In genomic region chr22:23781533-23781932, GRCh38 we compare ENCODE assay signal across 14 cellular contexts. TPM values are rescaled to one million over a fixed set of nuclear protein-coding genes. Genes with fewer than 3 reads are reported as not detected.
DNase-seq lines count a peak whose midpoint lies in the region; ATAC-seq, FAIRE-seq and TF ChIP-seq lines count a peak whose summit lies in the region.
"Had no signal": no experiment of that assay in that cellular context is flagged by ENCODE, and none has a peak within 500 bp of the region (broad histone marks: within the 10 kb centered on the region; RNA-seq: fewer than 3 reads in every experiment).

No MANE protein-coding gene starts in this region.

- H3K9me3 Mint-ChIP-seq in HFFc6 (no peaks in the 10 kb centered on the region), WTC11 (no peaks in the 10 kb centered on the region), nephron progenitor cell (no peaks in the 10 kb centered on the region)

- H3K36me3 Mint-ChIP-seq in HFFc6 (ENCODE audit: low read depth) (no peaks in the 10 kb centered on the region), WTC11 (no peaks in the 10 kb centered on the region), nephron progenitor cell (ENCODE audit: low read depth) (no peaks in the 10 kb centered on the region)

- peak; percentile 79 for DNase-seq in HFFc6
- no peak for DNase-seq in WTC11 (ENCODE audit: low spot score)
- peak; percentile 53 for DNase-seq in foreskin melanocyte
- DNase-seq in urothelium cell line (ENCODE audit: low spot score): peak; percentile 78
- no peak for DNase-seq in NOMO-1 (lab: John Stamatoyannopoulos, UW; ENCODE audit: unreplicated experiment in 2 of 2)
- no peak for DNase-seq in nephron progenitor cell
- no peak for DNase-seq in DMS53 (lab: John Stamatoyannopoulos, UW)
- DNase-seq: activated CD4-positive, alpha-beta T cell treated with anti-CD3 and anti-CD28 coated beads for 36 hours; activated effector memory CD4-positive, alpha-beta T cell treated with anti-CD3 and anti-CD28 coated beads, Interleukin-2, amount 50 U/mL, for 16 hours; uterus had no signal

- POLR2A ChIA-PET in WTC11 (lab: Charles Lee): no interaction called here

- TF ChIP-seq CTCF in HFFc6 (IDR thresholded peaks at IDR 0.05) (no peak), WTC11 (IDR thresholded peaks at IDR 0.05) (no peak), nephron progenitor cell (IDR thresholded peaks at IDR 0.05) (no peak)

- H3K4me3 Mint-ChIP-seq in HFFc6: peak overlapping the region; percentile 49
- no peak overlapping the region for H3K4me3 Mint-ChIP-seq in WTC11
- no peak overlapping the region for H3K4me3 Mint-ChIP-seq in nephron progenitor cell
- H3K4me3 Mint-ChIP-seq: activated CD4-positive, alpha-beta T cell treated with anti-CD3 and anti-CD28 coated beads for 36 hours had no signal

- H3K27me3 Mint-ChIP-seq in HFFc6 (ENCODE audit: insufficient read depth): peaks cover 2% of the 10 kb centered on the region; the same call in 1 of the 2 replicates
- H3K27me3 Mint-ChIP-seq in WTC11 (ENCODE audit: low read depth): no peaks in the 10 kb centered on the region; the same call in 1 of the 2 replicates
- no peaks in the 10 kb centered on the region for H3K27me3 Mint-ChIP-seq in nephron progenitor cell (ENCODE audit: low read depth, poor library complexity)
- H3K27me3 Mint-ChIP-seq: activated CD4-positive, alpha-beta T cell treated with anti-CD3 and anti-CD28 coated beads for 36 hours had no signal

- ATAC-seq in WTC11: no peak
- ATAC-seq: activated CD4-positive, alpha-beta T cell treated with anti-CD3 and anti-CD28 coated beads for 36 hours had no signal

- CTCF ChIA-PET in WTC11 (lab: Charles Lee): interaction anchor here (0.8 to 1.7 kb wide), 3 partner anchors 11 to 113 kb away, joined by 4 to 5 read pairs (median 4); partner anchors contain the start of gene MIF

- H3K4me1 Mint-ChIP-seq in HFFc6 (ENCODE audit: low read depth) (peaks cover 32% of the 10 kb centered on the region), WTC11 (peaks cover 5% of the 10 kb centered on the region; the same call in 1 of the 2 replicates), nephron progenitor cell (peaks cover 20% of the 10 kb centered on the region)

- peak; percentile 90 for FAIRE-seq in urothelium cell line (lab: Jason Lieb, UNC)

- peak overlapping the region; percentile 90 for H3K27ac Mint-ChIP-seq in HFFc6
- peak overlapping the region; percentile 41; the same call in 1 of the 2 replicates for H3K27ac Mint-ChIP-seq in WTC11
- H3K27ac Mint-ChIP-seq in nephron progenitor cell: no peak overlapping the region
- H3K27ac Mint-ChIP-seq: activated CD4-positive, alpha-beta T cell treated with anti-CD3 and anti-CD28 coated beads for 36 hours had no signal

TF ChIP-seq in WTC11, 78 proteins besides CTCF, POLR2A, EP300 and RAD21:
- TF ChIP-seq NFYB (CRISPR knock-in tag; conservative IDR thresholded peaks at IDR 0.05; ENCODE audit: low read depth) (no peak), PRRX2 (CRISPR knock-in tag; IDR thresholded peaks at IDR 0.05) (no peak), PREB (CRISPR knock-in tag; IDR thresholded peaks at IDR 0.05; ENCODE audit: borderline replicate concordance) (no peak), ZNF232 (CRISPR knock-in tag; IDR thresholded peaks at IDR 0.05) (no peak), ERG (CRISPR knock-in tag; IDR thresholded peaks at IDR 0.05) (no peak), CDX4 (CRISPR knock-in tag; IDR thresholded peaks at IDR 0.05; ENCODE audit: borderline replicate concordance) (no peak), NFE2L1 (CRISPR knock-in tag; IDR thresholded peaks at IDR 0.05) (no peak), ZBTB21 (CRISPR knock-in tag; IDR thresholded peaks at IDR 0.05; ENCODE audit: borderline replicate concordance) (no peak)

RNA-seq across cellular contexts. Expression of gene SMARCB1, which starts 5.2 kb away (rescaled TPM):
- total RNA-seq in HFFc6 (2021; fragmentation: NEBNext Ultra II Directional; extraction: Animal tissue kit (Norgen Biotek cat#: 25700)): 100 to 1,000 TPM in 1 of 6 experiments, 10 to 100 TPM in 5; 91.5 to 101 (median 97.3) TPM
- total RNA-seq in WTC11 (2021): 135 to 149 TPM (median 146 TPM) in 3 replicates

RNA-seq across cellular contexts. Expression of gene MMP11, which starts 8.9 kb away (rescaled TPM):
- 1 to 10 TPM; 1.7 to 3.6 (median 2.7) TPM for total RNA-seq in HFFc6 (2021; fragmentation: NEBNext Ultra II Directional; extraction: Animal tissue kit (Norgen Biotek cat#: 25700))
- total RNA-seq in WTC11 (2021): 14.5 to 16.5 TPM (median 16.2 TPM) in 3 replicates

RNA-seq across cellular contexts. Expression of gene CHCHD10, which starts 13.8 kb away (rescaled TPM):
- total RNA-seq in HFFc6 (2021; fragmentation: NEBNext Ultra II Directional; extraction: Animal tissue kit (Norgen Biotek cat#: 25700)): 100 to 1,000 TPM in 4 of 6 experiments, 10 to 100 TPM in 2; 89.3 to 117 (median 106) TPM
- 170 to 198 TPM (median 171 TPM) in 3 replicates for total RNA-seq in WTC11 (2021)

RNA-seq across cellular contexts. Expression of gene C22orf15, which starts 18.7 kb away (rescaled TPM):
- total RNA-seq in HFFc6 (2021; fragmentation: NEBNext Ultra II Directional; extraction: Animal tissue kit (Norgen Biotek cat#: 25700)): 1 to 10 TPM in 3 of 6 experiments, under 1 TPM in 3; 0.48 to 4.0 (median 1.1) TPM
- total RNA-seq in WTC11 (2021): 2.7 to 3.6 TPM (median 3.5 TPM) in 3 replicates
- total RNA-seq: mesenteric fat pad, renal cortical epithelial cell, SJSA1 had no signal

RNA-seq across cellular contexts. Expression of gene VPREB3, which starts 27.3 kb away (rescaled TPM):
- under 1 TPM in 2 of 6 experiments, not detected in 4; 0.33 to 0.57 TPM for total RNA-seq in HFFc6 (2021; fragmentation: NEBNext Ultra II Directional; extraction: Animal tissue kit (Norgen Biotek cat#: 25700))
- 0.81 to 1.3 TPM (median 0.87 TPM) in 3 replicates for total RNA-seq in WTC11 (2021)
- total RNA-seq: dermis microvascular lymphatic vessel endothelial cell, mesenteric fat pad, renal cortical epithelial cell, SJSA1, uterus had no signal

Comparison
In these comparisons a context has a peak if more than half of its experiments do, and no peak if none do; other contexts are left out.
1. DNase-seq: peak in HFFc6 (single experiment), foreskin melanocyte (single experiment) and urothelium cell line (single experiment); none in WTC11 (single experiment), NOMO-1 (0 of 2), nephron progenitor cell (single experiment) and DMS53 (single experiment).